Comparison of ENCODE assay signal across 7 cellular contexts in genomic region chr3:16077681-16078080, GRCh38.
DNase-seq lines count a peak whose midpoint lies in the region; ATAC-seq, FAIRE-seq and TF ChIP-seq lines count a peak whose summit lies in the region.
"Not testable (repeated sequence)": the region's sequence is repeated elsewhere in the genome, so short reads cannot be mapped to it uniquely, and the experiment has no call there.

No MANE protein-coding gene starts in this region.

- not testable (repeated sequence) for H2AK5ac ChIP-seq in trophoblast cell (ENCODE audit: low read length)

- not testable (repeated sequence) for H2BK5ac ChIP-seq in trophoblast cell (ENCODE audit: low read depth, low read length, poor library complexity)

- H3K79me1 ChIP-seq in trophoblast cell (ENCODE audit: low read length): not testable (repeated sequence)

- peaks cover 18% of the 10 kb centered on the region for H3K9me3 ChIP-seq in astrocyte (ENCODE audit: insufficient read depth, low read depth, low read length)
- not testable (repeated sequence) for H3K9me3 ChIP-seq in trophoblast cell (ENCODE audit: insufficient read depth, low read depth, low read length)

- not testable (repeated sequence) for BruUV-seq in MCF 10A (replicated peaks; lab: Mats Ljungman, UMichigan)

- not testable (repeated sequence) for H3K36me3 Mint-ChIP-seq in astrocyte (ENCODE audit: low read depth, unreplicated experiment); MCF 10A (ENCODE audit: insufficient read depth, unreplicated experiment)
- H3K36me3 Mint-ChIP-seq in natural killer cell treated with Interleukin-12 subunit alpha and Interleukin-12 subunit beta and Interleukin-15 and Interleukin-18, amount 100 ng/mL, for 72 hours: peaks cover 14% of the 10 kb centered on the region

- not testable (repeated sequence) for H3K27me3 Mint-ChIP-seq in astrocyte (ENCODE audit: low read depth, unreplicated experiment); MCF 10A (ENCODE audit: insufficient read depth, unreplicated experiment)
- peaks cover 10 to 28% of the 10 kb centered on the region in 2 donors for H3K27me3 Mint-ChIP-seq in natural killer cell treated with Interleukin-12 subunit alpha and Interleukin-12 subunit beta and Interleukin-15 and Interleukin-18, amount 100 ng/mL, for 72 hours

- H3K27ac ChIP-seq in astrocyte (ENCODE audit: low read depth, low read length): peak overlapping the region; percentile 87
- H3K27ac ChIP-seq in trophoblast cell (ENCODE audit: low read depth, low read length): peak overlapping the region; percentile 33

- H3K79me2 ChIP-seq in astrocyte (ENCODE audit: insufficient read depth, low read length); trophoblast cell (ENCODE audit: control insufficient read depth, insufficient read depth, low read length, poor library complexity): not testable (repeated sequence)

- H3K4me3 ChIP-seq in astrocyte (ENCODE audit: insufficient read depth, low read depth, low read length); trophoblast cell (ENCODE audit: low read depth, low read length): not testable (repeated sequence)

- H3K27ac Mint-ChIP-seq in astrocyte (ENCODE audit: unreplicated experiment) (peak overlapping the region; percentile 95), MCF 10A (ENCODE audit: low read depth, unreplicated experiment) (peak overlapping the region; percentile 49)
- not testable (repeated sequence) for H3K27ac Mint-ChIP-seq in natural killer cell treated with Interleukin-12 subunit alpha and Interleukin-12 subunit beta and Interleukin-15 and Interleukin-18, amount 100 ng/mL, for 72 hours

- peaks cover 32% of the 10 kb centered on the region for H3K4me1 ChIP-seq in astrocyte (ENCODE audit: insufficient read depth, low read length)
- H3K4me1 ChIP-seq in trophoblast cell (ENCODE audit: control insufficient read depth in 1 of 2, insufficient read depth in 2 of 2, low read length in 2 of 2): not testable (repeated sequence)

- not testable (repeated sequence) for H4K8ac ChIP-seq in trophoblast cell (ENCODE audit: low read depth, low read length)

- H3K23ac ChIP-seq in trophoblast cell (ENCODE audit: low read length): not testable (repeated sequence)

- H4K12ac ChIP-seq in trophoblast cell (ENCODE audit: low read depth, low read length): not testable (repeated sequence)

- peak overlapping the region; percentile 24 for H3K4me2 ChIP-seq in astrocyte (ENCODE audit: low read length)
- not testable (repeated sequence) for H3K4me2 ChIP-seq in trophoblast cell (ENCODE audit: low read length)

- H3K4ac ChIP-seq in trophoblast cell (ENCODE audit: low read depth, low read length): not testable (repeated sequence)

- H4K91ac ChIP-seq in trophoblast cell (ENCODE audit: low read depth, low read length): not testable (repeated sequence)

- DNase-seq in ELR (ENCODE audit: low read depth) (peak; percentile 46), M059J (ENCODE audit: low read depth) (peak; percentile 65), astrocyte (ENCODE audit: low read depth) (peak; percentile 96), glomerular visceral epithelial cell (ENCODE audit: extremely low spot score) (peak; percentile 54), trophoblast cell (peak in 1 of 2 donors; percentile 33)
- not testable (repeated sequence) for DNase-seq in MCF 10A (ENCODE audit: unreplicated experiment)
- DNase-seq in natural killer cell treated with Interleukin-12 subunit alpha and Interleukin-12 subunit beta and Interleukin-15 and Interleukin-18, amount 100 ng/mL, for 72 hours (ENCODE audit: low spot score): peak; percentile 5

- not testable (repeated sequence) for H3K36me3 ChIP-seq in astrocyte (ENCODE audit: insufficient read depth, low read length); trophoblast cell (ENCODE audit: control insufficient read depth in 1 of 2, insufficient read depth in 2 of 2, low read length in 2 of 2)

- not testable (repeated sequence) for H3K14ac ChIP-seq in trophoblast cell (ENCODE audit: low read length)

- H4K20me1 ChIP-seq in astrocyte (ENCODE audit: insufficient read depth, low read length): not testable (repeated sequence)

- CTCF ChIA-PET in MCF 10A (lab: Yijun Ruan, JAX): interaction anchor here (0.6 to 2.3 kb wide), 3 partner anchors 13 to 30 kb away, joined by 4 to 5 read pairs (median 4); no protein-coding TSS in a partner anchor

- H3K9me3 Mint-ChIP-seq in astrocyte (ENCODE audit: unreplicated experiment): peaks cover 38% of the 10 kb centered on the region
- H3K9me3 Mint-ChIP-seq in MCF 10A (ENCODE audit: unreplicated experiment): peaks cover 14% of the 10 kb centered on the region
- H3K9me3 Mint-ChIP-seq in natural killer cell treated with Interleukin-12 subunit alpha and Interleukin-12 subunit beta and Interleukin-15 and Interleukin-18, amount 100 ng/mL, for 72 hours: not testable (repeated sequence)

- no CpG with 5 or more reads among the region's 8 CpGs for WGBS in trophoblast cell (ENCODE audit: extremely low coverage, insufficient coverage, insufficient read length)

- not testable (repeated sequence) for H2AFZ ChIP-seq in astrocyte (ENCODE audit: low read depth, low read length); trophoblast cell (ENCODE audit: insufficient read depth, low read length, poor library complexity)

- POLR2A ChIA-PET in MCF 10A (lab: Yijun Ruan, JAX): interaction anchor here (2.0 kb wide), 1 partner anchor 9 kb away, joined by 6 read pairs; no protein-coding TSS in a partner anchor

- FAIRE-seq in astrocyte (lab: Jason Lieb, UNC): not testable (repeated sequence)

- H2BK120ac ChIP-seq in trophoblast cell (ENCODE audit: insufficient read depth, low read length, poor library complexity): not testable (repeated sequence)

- H3K4me1 Mint-ChIP-seq in astrocyte (ENCODE audit: low read depth, unreplicated experiment): peaks cover 43% of the 10 kb centered on the region
- H3K4me1 Mint-ChIP-seq in MCF 10A (ENCODE audit: insufficient read depth, unreplicated experiment): peaks cover 18% of the 10 kb centered on the region
- not testable (repeated sequence) for H3K4me1 Mint-ChIP-seq in natural killer cell treated with Interleukin-12 subunit alpha and Interleukin-12 subunit beta and Interleukin-15 and Interleukin-18, amount 100 ng/mL, for 72 hours (ENCODE audit: low read depth in 2 of 2)

- H3K18ac ChIP-seq in trophoblast cell (ENCODE audit: low read length): not testable (repeated sequence)

- H3K27me3 ChIP-seq in astrocyte (ENCODE audit: insufficient read depth, low read length); trophoblast cell (ENCODE audit: insufficient read depth, low read length): not testable (repeated sequence)

- peak overlapping the region; percentile 54 for H3K9ac ChIP-seq in astrocyte (ENCODE audit: low read length)
- H3K9ac ChIP-seq in trophoblast cell (ENCODE audit: low read length): not testable (repeated sequence)

- not testable (repeated sequence) for H2BK12ac ChIP-seq in trophoblast cell (ENCODE audit: low read length)

- not testable (repeated sequence) for H3K4me3 Mint-ChIP-seq in astrocyte (ENCODE audit: unreplicated experiment); MCF 10A (ENCODE audit: unreplicated experiment); natural killer cell treated with Interleukin-12 subunit alpha and Interleukin-12 subunit beta and Interleukin-15 and Interleukin-18, amount 100 ng/mL, for 72 hours

- intact Hi-C loops in MCF 10A (cut with micrococcal nuclease): not testable (repeated sequence)

- not testable (repeated sequence) for TF ChIP-seq CTCF in astrocyte (IDR thresholded peaks at IDR 0.05; ENCODE audit: insufficient read depth, low read depth, low read length); MCF 10A (IDR thresholded peaks at IDR 0.05; ENCODE audit: unreplicated experiment)

- ATAC-seq in natural killer cell treated with Interleukin-12 subunit alpha and Interleukin-12 subunit beta and Interleukin-15 and Interleukin-18, amount 100 ng/mL, for 72 hours: not testable (repeated sequence)
